ENCODE assay signal across 7 cellular contexts in genomic region chr10:17001961-17002749, GRCh38.
DNase-seq lines count a peak whose midpoint lies in the region; ATAC-seq and TF ChIP-seq lines count a peak whose summit lies in the region.

No MANE protein-coding gene starts in this region.

- peak; percentile 61 for ATAC-seq in GM19023 (IDR thresholded peaks at IDR 0.05; ENCODE audit: unreplicated experiment)
- ATAC-seq in HG03135 (IDR thresholded peaks at IDR 0.05; ENCODE audit: unreplicated experiment): peak; percentile 70
- ATAC-seq in activated naive CD8-positive, alpha-beta T cell treated with anti-CD3 and anti-CD28 coated beads, Interleukin-2, amount 10 ng/mL, durations not matched to agents 7 days and 5 days (ENCODE audit: low read depth): peak; percentile 25

- TF ChIP-seq CTCF in type B pancreatic cell (conservative IDR thresholded peaks at IDR 0.05): no peak

- peaks cover 39% of the 10 kb centered on the region for H3K4me1 Mint-ChIP-seq in activated naive CD8-positive, alpha-beta T cell treated with anti-CD3 and anti-CD28 coated beads, Interleukin-2, amount 10 ng/mL, durations not matched to agents 7 days and 5 days
- H3K4me1 Mint-ChIP-seq in type B pancreatic cell (ENCODE audit: unreplicated experiment): peaks cover 33% of the 10 kb centered on the region

- H3K4me3 Mint-ChIP-seq in activated naive CD8-positive, alpha-beta T cell treated with anti-CD3 and anti-CD28 coated beads, Interleukin-2, amount 10 ng/mL, durations not matched to agents 7 days and 5 days: peak overlapping the region; percentile 21
- H3K4me3 Mint-ChIP-seq in type B pancreatic cell: no peak overlapping the region

- DNase-seq in activated naive CD8-positive, alpha-beta T cell treated with anti-CD3 and anti-CD28 coated beads, Interleukin-2, amount 10 ng/mL, durations not matched to agents 7 days and 5 days: no peak
- no peak for DNase-seq in type B pancreatic cell (ENCODE audit: extremely low spot score, unreplicated experiment)
- DNase-seq in NCI-H146 treated with DMSO at 0.1 percent for 48 hours (lab: John Stamatoyannopoulos, UW; ENCODE audit: unreplicated experiment): no peak
- DNase-seq in cerebellar cortex (ENCODE audit: low spot score): no peak

- POLR2A ChIA-PET in activated naive CD8-positive, alpha-beta T cell treated with anti-CD3 and anti-CD28 coated beads, Interleukin-2, amount 10 ng/mL, durations not matched to agents 7 days and 5 days (lab: Charles Lee): interaction anchor here (0.5 to 1.5 kb wide), 4 partner anchors 18 to 227 kb away, joined by 3 to 9 read pairs (median 4); no protein-coding TSS in a partner anchor

- peaks cover 11% of the 10 kb centered on the region for H3K36me3 Mint-ChIP-seq in activated naive CD8-positive, alpha-beta T cell treated with anti-CD3 and anti-CD28 coated beads, Interleukin-2, amount 10 ng/mL, durations not matched to agents 7 days and 5 days
- no peaks in the 10 kb centered on the region for H3K36me3 Mint-ChIP-seq in type B pancreatic cell

- no peaks in the 10 kb centered on the region for H3K27me3 ChIP-seq in layer of hippocampus (ENCODE audit: control insufficient read depth, insufficient read depth, low read length)

- H3K27ac Mint-ChIP-seq in activated naive CD8-positive, alpha-beta T cell treated with anti-CD3 and anti-CD28 coated beads, Interleukin-2, amount 10 ng/mL, durations not matched to agents 7 days and 5 days: peak overlapping the region; percentile 77
- H3K27ac Mint-ChIP-seq in type B pancreatic cell: peak overlapping the region; percentile 1

- H3K27me3 Mint-ChIP-seq in activated naive CD8-positive, alpha-beta T cell treated with anti-CD3 and anti-CD28 coated beads, Interleukin-2, amount 10 ng/mL, durations not matched to agents 7 days and 5 days: no peaks in the 10 kb centered on the region
- H3K27me3 Mint-ChIP-seq in type B pancreatic cell: peaks cover 8% of the 10 kb centered on the region

- H3K27ac ChIP-seq in layer of hippocampus (ENCODE audit: low read depth, low read length): peak overlapping the region; percentile 30

- peaks cover 4% of the 10 kb centered on the region for H3K9me3 Mint-ChIP-seq in activated naive CD8-positive, alpha-beta T cell treated with anti-CD3 and anti-CD28 coated beads, Interleukin-2, amount 10 ng/mL, durations not matched to agents 7 days and 5 days
- peaks cover 13% of the 10 kb centered on the region for H3K9me3 Mint-ChIP-seq in type B pancreatic cell
